ENCODE assay signal across 1 cellular context in genomic region chr17:39639043-39639442, GRCh38.
TF ChIP-seq lines count a peak whose summit lies in the region.

No MANE protein-coding gene starts in this region.

TF ChIP-seq in GM12878, 131 proteins besides CTCF, POLR2A, EP300 and RAD21:
- TF ChIP-seq SMARCA5 (IDR thresholded peaks at IDR 0.05) (no peak), HCFC1 (IDR thresholded peaks at IDR 0.05; ENCODE audit: low read length) (no peak)
